Comparison of ENCODE assay signal across 8 cellular contexts in genomic region chr11:126210871-126211235, GRCh38. TPM values are rescaled to one million over a fixed set of nuclear protein-coding genes. Genes with fewer than 3 reads are reported as not detected.
DNase-seq lines count a peak whose midpoint lies in the region; ATAC-seq and FAIRE-seq lines count a peak whose summit lies in the region.

No MANE protein-coding gene starts in this region.

- no peaks in the 10 kb centered on the region for H3K27me3 ChIP-seq in iPS-20b (ENCODE audit: insufficient read depth, low read length)

- H3K4me3 Mint-ChIP-seq in T-helper 1 cell treated with Interleukin-12 subunit alpha and Interleukin-12 subunit beta and Interleukin-4 antibody, amounts not matched to agents 30 μg/mL and 1 μg/mL, for 36 hours: peak overlapping the region; percentile 99
- H3K4me3 Mint-ChIP-seq in activated T-helper 1 cell treated with anti-CD3 and anti-CD28 coated beads, Interleukin-12 subunit alpha, Interleukin-12 subunit beta, Interleukin-2, Interleukin-4 antibody, amounts not matched to agents 30 ng/mL and 10 ng/mL and 1 ng/mL, durations not matched to agents 14 hours and 24 hours and 36 hours: peak overlapping the region; percentile 99

- H3K27ac Mint-ChIP-seq in T-helper 1 cell treated with Interleukin-12 subunit alpha and Interleukin-12 subunit beta and Interleukin-4 antibody, amounts not matched to agents 30 μg/mL and 1 μg/mL, for 36 hours: peak overlapping the region; percentile 95
- peak overlapping the region; percentile 98 for H3K27ac Mint-ChIP-seq in activated T-helper 1 cell treated with anti-CD3 and anti-CD28 coated beads, Interleukin-12 subunit alpha, Interleukin-12 subunit beta, Interleukin-2, Interleukin-4 antibody, amounts not matched to agents 30 ng/mL and 10 ng/mL and 1 ng/mL, durations not matched to agents 14 hours and 24 hours and 36 hours

- peaks cover 43% of the 10 kb centered on the region for H3K36me3 ChIP-seq in iPS-20b (ENCODE audit: insufficient read depth, low read depth, low read length)

- H3K4me1 ChIP-seq in iPS-20b (ENCODE audit: insufficient read depth, low read length): peaks cover 4% of the 10 kb centered on the region; the same call in 1 of the 2 replicates

- DNase-seq in T-helper 1 cell (no peak), substantia nigra (lab: John Stamatoyannopoulos, UW) (no peak), GM19239 (ENCODE audit: insufficient read length, low spot score) (no peak)
- no peak for DNase-seq in activated T-helper 1 cell treated with anti-CD3 and anti-CD28 coated beads, Interleukin-12 subunit alpha, Interleukin-12 subunit beta, Interleukin-2, Interleukin-4 antibody, amounts not matched to agents 30 ng/mL and 10 ng/mL and 1 ng/mL, durations not matched to agents 14 hours and 24 hours and 36 hours (ENCODE audit: low spot score)

- peak overlapping the region; percentile 91 for H3K9ac ChIP-seq in iPS-20b (ENCODE audit: low read depth, low read length)

- intact Hi-C loops in activated T-helper 1 cell treated with anti-CD3 and anti-CD28 coated beads, Interleukin-12 subunit alpha, Interleukin-12 subunit beta, Interleukin-2, Interleukin-4 antibody, amounts not matched to agents 30 ng/mL and 10 ng/mL and 1 ng/mL, durations not matched to agents 14 hours and 24 hours and 36 hours (cut with micrococcal nuclease): loop anchor here (1.0 to 5.0 kb wide), 13 partner anchors 58 to 1588 kb away; partner anchors contain the start of genes DCPS, FOXRED1, HYLS1 and PUS3

- peaks cover 4% of the 10 kb centered on the region for H3K27me3 Mint-ChIP-seq in T-helper 1 cell treated with Interleukin-12 subunit alpha and Interleukin-12 subunit beta and Interleukin-4 antibody, amounts not matched to agents 30 μg/mL and 1 μg/mL, for 36 hours (ENCODE audit: low read depth)
- H3K27me3 Mint-ChIP-seq in activated T-helper 1 cell treated with anti-CD3 and anti-CD28 coated beads, Interleukin-12 subunit alpha, Interleukin-12 subunit beta, Interleukin-2, Interleukin-4 antibody, amounts not matched to agents 30 ng/mL and 10 ng/mL and 1 ng/mL, durations not matched to agents 14 hours and 24 hours and 36 hours (ENCODE audit: insufficient read depth): no peaks in the 10 kb centered on the region

- H3K9me3 ChIP-seq in iPS-20b (ENCODE audit: insufficient read depth, low read depth, low read length): no peaks in the 10 kb centered on the region

- no peak overlapping the region for H3K27ac ChIP-seq in iPS-20b (ENCODE audit: low read length)
- peak overlapping the region; percentile 67 for H3K27ac ChIP-seq in substantia nigra (ENCODE audit: low read depth, low read length, poor library complexity, severe bottlenecking)

- no peak for ATAC-seq in GM18909 (IDR thresholded peaks at IDR 0.05; ENCODE audit: poor library complexity, unreplicated experiment)
- no peak for ATAC-seq in GM18498 (IDR thresholded peaks at IDR 0.05; ENCODE audit: unreplicated experiment)

- H3K4me1 Mint-ChIP-seq in T-helper 1 cell treated with Interleukin-12 subunit alpha and Interleukin-12 subunit beta and Interleukin-4 antibody, amounts not matched to agents 30 μg/mL and 1 μg/mL, for 36 hours (ENCODE audit: low read depth): peaks cover 28% of the 10 kb centered on the region
- peaks cover 30% of the 10 kb centered on the region for H3K4me1 Mint-ChIP-seq in activated T-helper 1 cell treated with anti-CD3 and anti-CD28 coated beads, Interleukin-12 subunit alpha, Interleukin-12 subunit beta, Interleukin-2, Interleukin-4 antibody, amounts not matched to agents 30 ng/mL and 10 ng/mL and 1 ng/mL, durations not matched to agents 14 hours and 24 hours and 36 hours (ENCODE audit: low read depth)

- no peaks in the 10 kb centered on the region for H3K9me3 Mint-ChIP-seq in T-helper 1 cell treated with Interleukin-12 subunit alpha and Interleukin-12 subunit beta and Interleukin-4 antibody, amounts not matched to agents 30 μg/mL and 1 μg/mL, for 36 hours
- no peaks in the 10 kb centered on the region for H3K9me3 Mint-ChIP-seq in activated T-helper 1 cell treated with anti-CD3 and anti-CD28 coated beads, Interleukin-12 subunit alpha, Interleukin-12 subunit beta, Interleukin-2, Interleukin-4 antibody, amounts not matched to agents 30 ng/mL and 10 ng/mL and 1 ng/mL, durations not matched to agents 14 hours and 24 hours and 36 hours

- peaks cover 9% of the 10 kb centered on the region for H3K36me3 Mint-ChIP-seq in T-helper 1 cell treated with Interleukin-12 subunit alpha and Interleukin-12 subunit beta and Interleukin-4 antibody, amounts not matched to agents 30 μg/mL and 1 μg/mL, for 36 hours (ENCODE audit: low read depth)
- peaks cover 24% of the 10 kb centered on the region for H3K36me3 Mint-ChIP-seq in activated T-helper 1 cell treated with anti-CD3 and anti-CD28 coated beads, Interleukin-12 subunit alpha, Interleukin-12 subunit beta, Interleukin-2, Interleukin-4 antibody, amounts not matched to agents 30 ng/mL and 10 ng/mL and 1 ng/mL, durations not matched to agents 14 hours and 24 hours and 36 hours (ENCODE audit: low read depth)

- H3K4me3 ChIP-seq in iPS-20b (ENCODE audit: low read length): peak overlapping the region; percentile 93

- FAIRE-seq in GM19239 (lab: Jason Lieb, UNC): no peak

RNA-seq across cellular contexts. Expression of gene RPUSD4, which starts 0.6 kb away (rescaled TPM):
- total RNA-seq in activated T-helper 1 cell treated with anti-CD3 and anti-CD28 coated beads, Interleukin-12 subunit alpha, Interleukin-12 subunit beta, Interleukin-2, Interleukin-4 antibody, amounts not matched to agents 30 ng/mL and 10 ng/mL and 1 ng/mL, durations not matched to agents 14 hours and 24 hours and 36 hours: 49.2 and 49.8 TPM in 2 replicates

RNA-seq across cellular contexts. Expression of gene FAM118B, which starts 0.7 kb away (rescaled TPM):
- 13.2 and 16.4 TPM in 2 replicates for total RNA-seq in activated T-helper 1 cell treated with anti-CD3 and anti-CD28 coated beads, Interleukin-12 subunit alpha, Interleukin-12 subunit beta, Interleukin-2, Interleukin-4 antibody, amounts not matched to agents 30 ng/mL and 10 ng/mL and 1 ng/mL, durations not matched to agents 14 hours and 24 hours and 36 hours

RNA-seq across cellular contexts. Expression of gene SRPRA, which starts 57.8 kb away (rescaled TPM):
- 194 and 195 TPM in 2 replicates for total RNA-seq in activated T-helper 1 cell treated with anti-CD3 and anti-CD28 coated beads, Interleukin-12 subunit alpha, Interleukin-12 subunit beta, Interleukin-2, Interleukin-4 antibody, amounts not matched to agents 30 ng/mL and 10 ng/mL and 1 ng/mL, durations not matched to agents 14 hours and 24 hours and 36 hours

RNA-seq across cellular contexts. Expression of gene FOXRED1, which starts 58.1 kb away (rescaled TPM):
- 52.9 and 56.5 TPM in 2 replicates for total RNA-seq in activated T-helper 1 cell treated with anti-CD3 and anti-CD28 coated beads, Interleukin-12 subunit alpha, Interleukin-12 subunit beta, Interleukin-2, Interleukin-4 antibody, amounts not matched to agents 30 ng/mL and 10 ng/mL and 1 ng/mL, durations not matched to agents 14 hours and 24 hours and 36 hours
